15 cellular contexts compared by ENCODE assay signal in genomic region chr11:115566185-115566765, GRCh38.
"Had no signal": no experiment of that assay in that cellular context is flagged by ENCODE, and none has a peak within 500 bp of the region (broad histone marks: within the 10 kb centered on the region; RNA-seq: fewer than 3 reads in every experiment).

No MANE protein-coding gene starts in this region.

- H3K4me1 Mint-ChIP-seq: activated CD8-positive, alpha-beta memory T cell treated with anti-CD3 and anti-CD28 coated beads, Interleukin-2, amount 10 ng/mL, durations not matched to agents 7 days and 5 days; stimulated activated naive B cell treated with anti-CD40 and anti-IgM and Interleukin-4, amounts not matched to agents 10 μg/mL and 1 μg/mL and 100 μg/mL, for 72 hours had no signal

- H3K4me3 Mint-ChIP-seq: activated CD8-positive, alpha-beta memory T cell treated with anti-CD3 and anti-CD28 coated beads, Interleukin-2, amount 10 ng/mL, durations not matched to agents 7 days and 5 days; activated naive CD8-positive, alpha-beta T cell; effector memory CD8-positive, alpha-beta T cell; stimulated activated naive B cell treated with anti-CD40 and anti-IgM and Interleukin-4, amounts not matched to agents 10 μg/mL and 1 μg/mL and 100 μg/mL, for 72 hours had no signal

- H3K4me1 ChIP-seq: esophagus squamous epithelium, sigmoid colon, spleen had no signal

- H3K27ac ChIP-seq: esophagus squamous epithelium, ovary, sigmoid colon, spleen, VCaP had no signal

- H3K36me3 ChIP-seq: esophagus squamous epithelium, ovary, sigmoid colon, spleen had no signal

- H3K9me3 Mint-ChIP-seq: stimulated activated naive B cell treated with anti-CD40 and anti-IgM and Interleukin-4, amounts not matched to agents 10 μg/mL and 1 μg/mL and 100 μg/mL, for 72 hours had no signal

- H3K27ac Mint-ChIP-seq: activated CD8-positive, alpha-beta memory T cell treated with anti-CD3 and anti-CD28 coated beads, Interleukin-2, amount 10 ng/mL, durations not matched to agents 7 days and 5 days; activated naive CD8-positive, alpha-beta T cell; effector memory CD8-positive, alpha-beta T cell; stimulated activated naive B cell treated with anti-CD40 and anti-IgM and Interleukin-4, amounts not matched to agents 10 μg/mL and 1 μg/mL and 100 μg/mL, for 72 hours had no signal

- H3K36me3 Mint-ChIP-seq: activated CD8-positive, alpha-beta memory T cell treated with anti-CD3 and anti-CD28 coated beads, Interleukin-2, amount 10 ng/mL, durations not matched to agents 7 days and 5 days; activated naive CD8-positive, alpha-beta T cell; stimulated activated naive B cell treated with anti-CD40 and anti-IgM and Interleukin-4, amounts not matched to agents 10 μg/mL and 1 μg/mL and 100 μg/mL, for 72 hours had no signal

- H3K27me3 Mint-ChIP-seq: activated CD8-positive, alpha-beta memory T cell treated with anti-CD3 and anti-CD28 coated beads, Interleukin-2, amount 10 ng/mL, durations not matched to agents 7 days and 5 days; activated naive CD8-positive, alpha-beta T cell; stimulated activated naive B cell treated with anti-CD40 and anti-IgM and Interleukin-4, amounts not matched to agents 10 μg/mL and 1 μg/mL and 100 μg/mL, for 72 hours had no signal

- H3K27me3 ChIP-seq: esophagus squamous epithelium, ovary, sigmoid colon had no signal

- ATAC-seq: activated CD8-positive, alpha-beta memory T cell treated with anti-CD3 and anti-CD28 coated beads, Interleukin-2, amount 10 ng/mL, durations not matched to agents 7 days and 5 days; effector memory CD8-positive, alpha-beta T cell; left colon; stimulated activated naive B cell treated with anti-CD40 and anti-IgM and Interleukin-4, amounts not matched to agents 10 μg/mL and 1 μg/mL and 100 μg/mL, for 72 hours had no signal

- DNase-seq: activated CD4-positive, alpha-beta T cell treated with anti-CD3 and anti-CD28 coated beads, Interleukin-2, amount 50 U/mL, for 48 hours; activated CD8-positive, alpha-beta memory T cell treated with anti-CD3 and anti-CD28 coated beads, Interleukin-2, amount 10 ng/mL, durations not matched to agents 7 days and 5 days; amniotic stem cell; dermis blood vessel endothelial cell; effector memory CD8-positive, alpha-beta T cell; esophagus squamous epithelium; left colon; ovary; sigmoid colon; spleen; stimulated activated CD4-positive, alpha-beta T cell treated with anti-CD3 and anti-CD28 coated beads, Interleukin-4, amount 100 ng/mL, for 4 hours; stimulated activated naive B cell treated with anti-CD40 and anti-IgM and Interleukin-4, amounts not matched to agents 10 μg/mL and 1 μg/mL and 100 μg/mL, for 72 hours; T-helper 2 cell had no signal

- H3K4me3 ChIP-seq: esophagus squamous epithelium, ovary, sigmoid colon, spleen had no signal

- H3K9me3 ChIP-seq: esophagus squamous epithelium, ovary, sigmoid colon, spleen had no signal
